33 cellular contexts compared by ENCODE assay signal in genomic region chr1:2520206-2520605, GRCh38. TPM values are rescaled to one million over a fixed set of nuclear protein-coding genes. Genes with fewer than 3 reads are reported as not detected.
"Had no signal": no experiment of that assay in that cellular context is flagged by ENCODE, and none has a peak within 500 bp of the region (broad histone marks: within the 10 kb centered on the region; RNA-seq: fewer than 3 reads in every experiment).

No MANE protein-coding gene starts in this region.

- ATAC-seq: activated CD4-positive, alpha-beta T cell treated with anti-CD3 and anti-CD28 coated beads for 36 hours; activated CD4-positive, CD25-positive, alpha-beta regulatory T cell treated with anti-CD3 and anti-CD28 coated beads, Interleukin-2, amount 50 U/mL, for 24 hours; activated CD8-positive, alpha-beta memory T cell treated with anti-CD3 and anti-CD28 coated beads, Interleukin-2, amount 10 ng/mL, durations not matched to agents 7 days and 5 days; activated CD8-positive, alpha-beta T cell treated with anti-CD3 and anti-CD28 coated beads, Interleukin-2, amount 10 ng/mL, durations not matched to agents 7 days and 5 days; activated naive CD8-positive, alpha-beta T cell treated with anti-CD3 and anti-CD28 coated beads, Interleukin-2, amount 50 U/mL, for 24 hours; WTC11 had no signal

- H3K27ac ChIP-seq: ascending aorta, cardiac muscle cell, WERI-Rb-1 had no signal

- FAIRE-seq: bronchial epithelial cell, TTC549 had no signal

- DNase-seq: activated CD4-positive, alpha-beta memory T cell treated with anti-CD3 and anti-CD28 coated beads, Interleukin-2, amount 10 ng/mL, durations not matched to agents 7 days and 5 days; activated CD4-positive, alpha-beta T cell treated with anti-CD3 and anti-CD28 coated beads for 1 hour; activated CD4-positive, alpha-beta T cell treated with anti-CD3 and anti-CD28 coated beads for 36 hours; activated CD4-positive, alpha-beta T cell treated with anti-CD3 and anti-CD28 coated beads for 48 hours; activated CD4-positive, alpha-beta T cell treated with anti-CD3 and anti-CD28 coated beads, Interleukin-2, amount 10 ng/mL, durations not matched to agents 7 days and 5 days; activated CD4-positive, alpha-beta T cell treated with anti-CD3 and anti-CD28 coated beads, Interleukin-2, amount 50 U/mL, for 48 hours; activated CD4-positive, CD25-positive, alpha-beta regulatory T cell; activated CD8-positive, alpha-beta memory T cell treated with anti-CD3 and anti-CD28 coated beads for 24 hours; activated CD8-positive, alpha-beta memory T cell treated with anti-CD3 and anti-CD28 coated beads, Interleukin-2, amount 10 ng/mL, durations not matched to agents 7 days and 5 days; activated CD8-positive, alpha-beta memory T cell treated with anti-CD3 and anti-CD28 coated beads, Interleukin-2, amount 50 U/mL, for 48 hours; activated CD8-positive, alpha-beta T cell treated with anti-CD3 and anti-CD28 coated beads, Interleukin-2, amount 10 ng/mL, durations not matched to agents 7 days and 5 days; activated effector memory CD4-positive, alpha-beta T cell treated with Interleukin-2 at 50 U/mL for 16 hours; activated gamma-delta T cell; activated naive CD4-positive, alpha-beta T cell treated with anti-CD3 and anti-CD28 coated beads, Interleukin-2, amount 10 ng/mL, durations not matched to agents 7 days and 5 days; activated naive CD4-positive, alpha-beta T cell treated with Interleukin-2 at 50 U/mL for 16 hours; activated naive CD8-positive, alpha-beta T cell treated with anti-CD3 and anti-CD28 coated beads, Interleukin-2, amount 10 ng/mL, durations not matched to agents 7 days and 5 days; activated naive CD8-positive, alpha-beta T cell treated with anti-CD3 and anti-CD28 coated beads, Interleukin-2, amount 50 U/mL, for 24 hours; activated T-cell treated with anti-CD3 and anti-CD28 coated beads, Interleukin-2, amount 50 U/mL, for 24 hours; activated T-cell treated with anti-CD3 and anti-CD28 coated beads, Interleukin-2, amount 50 U/mL, for 48 hours; amygdala; anterior cingulate cortex; central memory CD4-positive, alpha-beta T cell; T-helper 1 cell; T-helper 2 cell; T-helper 9 cell; WERI-Rb-1 had no signal

- H3K4me3 ChIP-seq: ascending aorta, cardiac muscle cell had no signal

- H3K9me3 ChIP-seq: ascending aorta had no signal

- H3K27me3 ChIP-seq: ascending aorta, cardiac muscle cell had no signal

RNA-seq across cellular contexts. Expression of gene HES5, which starts 9.9 kb away (rescaled TPM):
- total RNA-seq: activated CD4-positive, alpha-beta memory T cell treated with anti-CD3 and anti-CD28 coated beads, Interleukin-2, amount 10 ng/mL, durations not matched to agents 7 days and 5 days; activated CD4-positive, alpha-beta T cell treated with anti-CD3 and anti-CD28 coated beads, Interleukin-2, amount 10 ng/mL, durations not matched to agents 7 days and 5 days; activated CD8-positive, alpha-beta memory T cell treated with anti-CD3 and anti-CD28 coated beads, Interleukin-2, amount 10 ng/mL, durations not matched to agents 7 days and 5 days; activated CD8-positive, alpha-beta T cell treated with anti-CD3 and anti-CD28 coated beads, Interleukin-2, amount 10 ng/mL, durations not matched to agents 7 days and 5 days; activated naive CD8-positive, alpha-beta T cell treated with anti-CD3 and anti-CD28 coated beads, Interleukin-2, amount 10 ng/mL, durations not matched to agents 7 days and 5 days; activated T-helper 2 cell treated with anti-CD3 and anti-CD28 coated beads, Interferon-gamma antibody, Interleukin-2, Interleukin-4, amounts not matched to agents 10 μg/mL and 5 μg/mL and 100 μg/mL, durations not matched to agents 14 hours and 24 hours and 36 hours; ascending aorta; cardiac muscle cell; WTC11 had no signal
- polyA plus RNA-seq: cardiac muscle cell had no signal

RNA-seq across cellular contexts. Expression of gene PLCH2, which starts 44.1 kb away (rescaled TPM):
- total RNA-seq: ascending aorta had no signal
